Comparison of ENCODE assay signal across 9 cellular contexts in the genomic region with DNA sequence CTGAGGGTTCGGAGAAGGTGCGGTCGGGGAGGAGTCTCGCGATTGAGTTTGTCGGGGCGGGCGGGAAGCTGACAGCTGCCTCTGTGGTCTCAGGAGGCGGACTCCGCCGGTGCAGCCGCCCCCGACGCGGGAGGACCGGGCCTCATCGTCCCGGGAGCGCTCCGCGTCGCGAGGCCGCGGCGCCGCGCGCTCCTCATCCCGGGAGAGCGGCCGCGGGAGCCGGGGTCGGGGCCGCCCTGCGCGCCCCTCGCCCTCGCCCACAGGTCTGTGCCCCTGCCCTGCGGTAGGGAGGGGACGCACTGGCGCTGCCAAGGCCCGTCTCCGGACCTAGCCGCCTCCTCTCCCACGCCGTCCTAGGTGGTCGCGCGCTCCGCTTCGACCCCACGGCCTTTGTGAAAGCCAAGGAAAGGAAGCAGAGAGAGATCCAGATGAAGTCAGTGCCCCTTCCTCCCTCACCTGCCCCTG. TPM values are rescaled to one million over a fixed set of nuclear protein-coding genes. Genes with fewer than 3 reads are reported as not detected.
DNase-seq lines count a peak whose midpoint lies in the region; ATAC-seq lines count a peak whose summit lies in the region.
"Had no signal": no experiment of that assay in that cellular context is flagged by ENCODE, and none has a peak within 500 bp of the region (broad histone marks: within the 10 kb centered on the region; RNA-seq: fewer than 3 reads in every experiment).

No MANE protein-coding gene starts in this region.

- POLR2A ChIA-PET in activated CD4-positive, alpha-beta T cell treated with anti-CD3 and anti-CD28 coated beads for 36 hours (lab: Charles Lee): interaction anchor here (0.9 kb wide), 1 partner anchor 13 kb away, joined by 4 read pairs; no protein-coding TSS in a partner anchor

- no peaks in the 10 kb centered on the region for H3K79me1 ChIP-seq in neuronal stem cell (ENCODE audit: low read depth, low read length)

- no peak overlapping the region for H3K27ac Mint-ChIP-seq in activated CD4-positive, alpha-beta T cell treated with anti-CD3 and anti-CD28 coated beads for 36 hours

- no peak overlapping the region for H2BK120ac ChIP-seq in neuronal stem cell (ENCODE audit: low read depth, low read length)

- intact Hi-C loops in activated CD4-positive, alpha-beta T cell treated with anti-CD3 and anti-CD28 coated beads for 36 hours (cut with DNase I, micrococcal nuclease): loop anchor here (1.0 to 10.0 kb wide), 9 partner anchors 15 to 247 kb away; partner anchors contain the start of genes CCDC61 (in 1 of the 2), DMWD (in 1 of the 2), MYPOP (in 1 of the 2) and RSPH6A (in 1 of the 2)

- H3K27ac ChIP-seq in esophagus (ENCODE audit: low read depth in 2 of 2, low read length in 1 of 2) (no peak overlapping the region), neuronal stem cell (replicated peaks; ENCODE audit: low read length) (no peak overlapping the region)

- H3K4me3 Mint-ChIP-seq in activated CD4-positive, alpha-beta T cell treated with anti-CD3 and anti-CD28 coated beads for 36 hours: peak overlapping the region; percentile 66

- H3K4ac ChIP-seq in neuronal stem cell (ENCODE audit: low read length): no peak overlapping the region

- H3K27me3 Mint-ChIP-seq in activated CD4-positive, alpha-beta T cell treated with anti-CD3 and anti-CD28 coated beads for 36 hours: peaks cover 14% of the 10 kb centered on the region

- WGBS in esophagus, 2 donors: 1 to 3% methylated on average over 17 to 54 of the region's 54 CpGs
- WGBS in neuronal stem cell (ENCODE audit: extremely low coverage in 2 of 2, insufficient read length in 2 of 2, insufficient replicate concordance in 1 of 2), 2 donors: no CpG with 5 or more reads among the region's 54 CpGs

- no peak overlapping the region for H2AFZ ChIP-seq in neuronal stem cell (ENCODE audit: low read length)

- H3K9me3 Mint-ChIP-seq in activated CD4-positive, alpha-beta T cell treated with anti-CD3 and anti-CD28 coated beads for 36 hours (ENCODE audit: low read depth): no peaks in the 10 kb centered on the region

- H3K9me3 ChIP-seq in esophagus (ENCODE audit: control insufficient read depth in 2 of 2, insufficient read depth in 1 of 2, low read depth in 1 of 2, low read length in 1 of 2) (no peaks in the 10 kb centered on the region), neuronal stem cell (replicated peaks in 1 of 2; ENCODE audit: control insufficient read depth in 2 of 2, insufficient read depth in 1 of 2, low read depth in 1 of 2, low read length in 2 of 2) (no peaks in the 10 kb centered on the region)

- H3K18ac ChIP-seq in neuronal stem cell (ENCODE audit: low read length): peak overlapping the region; percentile 93

- H3K4me3 ChIP-seq in esophagus (ENCODE audit: low read depth in 1 of 2, low read length in 2 of 2) (peak overlapping the region; percentile 70 to 71), neuronal stem cell (ENCODE audit: low read length in 2 of 2) (peak overlapping the region in 1 of 2 donors; percentile 78)

- CTCF ChIA-PET in activated CD4-positive, alpha-beta T cell treated with anti-CD3 and anti-CD28 coated beads for 36 hours (lab: Charles Lee): interaction anchor here (0.6 to 2.4 kb wide), 9 partner anchors 13 to 1797 kb away, joined by 3 to 10 read pairs (median 4); partner anchors contain the start of genes CCDC61 and IRF2BP1

- H3K36me3 ChIP-seq in esophagus (ENCODE audit: control insufficient read depth in 2 of 2, insufficient read depth in 2 of 2, low read length in 1 of 2) (no peaks in the 10 kb centered on the region), neuronal stem cell (replicated peaks in 1 of 2; ENCODE audit: control insufficient read depth in 2 of 2, insufficient read depth in 2 of 2, low read length in 2 of 2) (peaks cover 5 to 15% of the 10 kb centered on the region in 2 donors)

- peak overlapping the region; percentile 42 for H2BK5ac ChIP-seq in neuronal stem cell (ENCODE audit: low read length)

- peak overlapping the region; percentile 76 for H2AK5ac ChIP-seq in neuronal stem cell (ENCODE audit: low read depth, low read length)

- H3K23ac ChIP-seq in neuronal stem cell (ENCODE audit: low read depth, low read length, poor library complexity): peak overlapping the region; percentile 92

- peak; percentile 68 for DNase-seq in activated CD4-positive, alpha-beta T cell treated with anti-CD3 and anti-CD28 coated beads for 36 hours
- no peak for DNase-seq in activated CD4-positive, alpha-beta T cell treated with anti-CD3 and anti-CD28 coated beads for 1 hour
- peak; percentile 69 for DNase-seq in activated CD8-positive, alpha-beta memory T cell treated with anti-CD3 and anti-CD28 coated beads for 24 hours
- no peak for DNase-seq in neuronal stem cell (ENCODE audit: low spot score)
- DNase-seq in SHP77 treated with DMSO at 0.1 percent for 48 hours (lab: John Stamatoyannopoulos, UW): no peak
- DNase-seq in kidney glomerular epithelial cell (lab: John Stamatoyannopoulos, UW): no peak

- H3K36me3 Mint-ChIP-seq in activated CD4-positive, alpha-beta T cell treated with anti-CD3 and anti-CD28 coated beads for 36 hours (ENCODE audit: low read depth): peaks cover 9% of the 10 kb centered on the region

- peak overlapping the region; percentile 97 for H3K4me2 ChIP-seq in neuronal stem cell (ENCODE audit: insufficient read depth, low read length, poor library complexity, severe bottlenecking)

- peak overlapping the region; percentile 87 for H3K9ac ChIP-seq in neuronal stem cell (ENCODE audit: low read depth, low read length, poor library complexity)

- no peak overlapping the region for H4K8ac ChIP-seq in neuronal stem cell (ENCODE audit: low read depth, low read length)

- H3K27me3 ChIP-seq in esophagus (ENCODE audit: control insufficient read depth in 1 of 2, insufficient read depth in 2 of 2, low read length in 2 of 2): no peaks in the 10 kb centered on the region
- H3K27me3 ChIP-seq in neuronal stem cell (ENCODE audit: control insufficient read depth in 3 of 3, insufficient read depth in 3 of 3, low read depth in 1 of 3, low read length in 3 of 3): peaks cover 0 to 23% (median 11%) of the 10 kb centered on the region in 3 experiments

- peak overlapping the region; percentile 32 for H2BK12ac ChIP-seq in neuronal stem cell (ENCODE audit: low read length)

- H3K14ac ChIP-seq in neuronal stem cell (ENCODE audit: low read length): peak overlapping the region; percentile 65

- ATAC-seq in activated CD4-positive, alpha-beta T cell treated with anti-CD3 and anti-CD28 coated beads for 36 hours: peak; percentile 37
- no peak for ATAC-seq in HG03039 (IDR thresholded peaks at IDR 0.05; ENCODE audit: unreplicated experiment)

- H2BK15ac ChIP-seq in neuronal stem cell (ENCODE audit: low read length): peak overlapping the region; percentile 81

- H3K4me1 ChIP-seq in esophagus (ENCODE audit: control insufficient read depth in 2 of 2, insufficient read depth in 2 of 2, low read length in 1 of 2): peaks cover 13% of the 10 kb centered on the region in 2 donors
- peaks cover 4 to 14% of the 10 kb centered on the region in 2 donors for H3K4me1 ChIP-seq in neuronal stem cell (ENCODE audit: control insufficient read depth in 2 of 2, insufficient read depth in 1 of 2, low read depth in 1 of 2, low read length in 2 of 2)

- H4K91ac ChIP-seq in neuronal stem cell (ENCODE audit: low read depth, low read length, poor library complexity): no peak overlapping the region

- peaks cover 16% of the 10 kb centered on the region for H3K4me1 Mint-ChIP-seq in activated CD4-positive, alpha-beta T cell treated with anti-CD3 and anti-CD28 coated beads for 36 hours

RNA-seq across cellular contexts. Expression of gene PGLYRP1, which starts 6.9 kb away (rescaled TPM):
- total RNA-seq in activated CD4-positive, alpha-beta T cell treated with anti-CD3 and anti-CD28 coated beads for 36 hours: not detected
- not detected for polyA plus RNA-seq in esophagus
- not detected for polyA plus RNA-seq in neuronal stem cell (2013, experiment 1 of 2)
- 0.06 TPM for polyA plus RNA-seq in neuronal stem cell (2013, experiment 2 of 2)
- total RNA-seq: activated CD8-positive, alpha-beta memory T cell treated with anti-CD3 and anti-CD28 coated beads for 36 hours had no signal

RNA-seq across cellular contexts. Expression of gene CCDC61, which starts 20.7 kb away (rescaled TPM):
- 10 to 100 TPM; 22.4 to 26.2 TPM for total RNA-seq in activated CD4-positive, alpha-beta T cell treated with anti-CD3 and anti-CD28 coated beads for 36 hours
- 10 to 100 TPM in 1 of 2 donors, 1 to 10 TPM in 1; 8.1 to 12.3 TPM for polyA plus RNA-seq in esophagus
- 4.5 TPM for polyA plus RNA-seq in neuronal stem cell (2013, experiment 1 of 2)
- 5.1 TPM for polyA plus RNA-seq in neuronal stem cell (2013, experiment 2 of 2)

RNA-seq across cellular contexts. Expression of gene IGFL4, which starts 24.8 kb away (rescaled TPM):
- total RNA-seq in activated CD4-positive, alpha-beta T cell treated with anti-CD3 and anti-CD28 coated beads for 36 hours: not detected
- polyA plus RNA-seq in esophagus: under 1 TPM; 0.02 to 0.16 TPM
- polyA plus RNA-seq in neuronal stem cell (2013, experiment 1 of 2): 0.61 TPM
- polyA plus RNA-seq in neuronal stem cell (2013, experiment 2 of 2): 0.73 TPM
- total RNA-seq: activated CD8-positive, alpha-beta memory T cell treated with anti-CD3 and anti-CD28 coated beads for 36 hours had no signal

RNA-seq across cellular contexts. Expression of gene NOVA2, which starts 42.3 kb away (rescaled TPM):
- under 1 TPM; 0.02 to 0.09 TPM for total RNA-seq in activated CD4-positive, alpha-beta T cell treated with anti-CD3 and anti-CD28 coated beads for 36 hours
- polyA plus RNA-seq in esophagus: 1 to 10 TPM in 1 of 2 donors, under 1 TPM in 1; 0.31 to 1.0 TPM
- polyA plus RNA-seq in neuronal stem cell (2013, experiment 1 of 2): 12.8 TPM
- polyA plus RNA-seq in neuronal stem cell (2013, experiment 2 of 2): 13.4 TPM
- total RNA-seq: activated CD8-positive, alpha-beta memory T cell treated with anti-CD3 and anti-CD28 coated beads for 36 hours had no signal

Comparison
In these comparisons a context has a peak if more than half of its experiments do, and no peak if none do; other contexts are left out.
1. DNase-seq: peak in activated CD4-positive, alpha-beta T cell treated with anti-CD3 and anti-CD28 coated beads for 36 hours (single experiment) and activated CD8-positive, alpha-beta memory T cell treated with anti-CD3 and anti-CD28 coated beads for 24 hours (single experiment); none in activated CD4-positive, alpha-beta T cell treated with anti-CD3 and anti-CD28 coated beads for 1 hour (single experiment), neuronal stem cell (single experiment), SHP77 treated with DMSO at 0.1 percent for 48 hours (single experiment) and kidney glomerular epithelial cell (single experiment).